ENCODE assay signal across 8 cellular contexts in genomic region chr6:144977250-144977864, GRCh38.
DNase-seq lines count a peak whose midpoint lies in the region; TF ChIP-seq lines count a peak whose summit lies in the region.
"Not testable (repeated sequence)": the region's sequence is repeated elsewhere in the genome, so short reads cannot be mapped to it uniquely, and the experiment has no call there.

No MANE protein-coding gene starts in this region.

- peak overlapping the region; percentile 69 for H3K4me2 ChIP-seq in PC-9
- H3K4me2 ChIP-seq in hepatocyte = peak overlapping the region; percentile 58

- peak overlapping the region; percentile 75 for H2AFZ ChIP-seq in PC-9
- H2AFZ ChIP-seq in hepatocyte = peak overlapping the region; percentile 46

- not testable (repeated sequence) for TF ChIP-seq POLR2A in thyroid gland (IDR thresholded peaks at IDR 0.05)

- in situ Hi-C loops in astrocyte of the spinal cord (cut with HindIII; ENCODE audit: low sequenced_read_pairs) = not testable (repeated sequence)

- not testable (repeated sequence) for H3K27ac ChIP-seq in HUES6 (ENCODE audit: low read depth, low read length); PC-9; mesodermal cell (ENCODE audit: low read depth, low read length, severe bottlenecking)
- H3K27ac ChIP-seq in hepatocyte (peak overlapping the region; percentile 39), thyroid gland (peak overlapping the region in 1 of 3 donors; percentile 8)

- CTCF ChIA-PET in Calu3 (lab: Charles Lee) = not testable (repeated sequence)
- CTCF ChIA-PET in PC-9 (lab: Charles Lee) = interaction anchor here (0.6 kb wide), 1 partner anchor 757 kb away, joined by 3 read pairs; no protein-coding TSS in a partner anchor

- H3K9me2 ChIP-seq in PC-9 (ENCODE audit: insufficient read depth); hepatocyte (replicated peaks; ENCODE audit: insufficient read depth): not testable (repeated sequence)

- H3K9ac ChIP-seq in HUES6 (ENCODE audit: low read length) = peak overlapping the region; percentile 32

- H3K27me3 ChIP-seq in HUES6 (ENCODE audit: control insufficient read depth, insufficient read depth, low read length); PC-9 (ENCODE audit: insufficient read depth, low read depth); hepatocyte; thyroid gland: not testable (repeated sequence)

- H3K4me3 Mint-ChIP-seq in Calu3 (ENCODE audit: low read depth, unreplicated experiment) = peak overlapping the region; percentile 67

- WGBS in hepatocyte (ENCODE audit: low lambda C conversion rate, missing lambda C conversion rate) = 45% methylated on average over 8 of the region's 8 CpGs
- whole genome bisulfite sequencing in mesodermal cell (ENCODE audit: insufficient coverage in 2 of 2), 2 experiments = 50 to 62% methylated on average over 4 to 7 of the region's 8 CpGs
- 35 to 52% methylated on average over 4 to 7 of the region's 8 CpGs for WGBS in thyroid gland, 2 donors

- H3K79me2 ChIP-seq in PC-9 (ENCODE audit: low read depth); hepatocyte: not testable (repeated sequence)

- DNase-seq in Calu3 (peak; percentile 68), NCI-H2107 (lab: John Stamatoyannopoulos, UW) (peak; percentile 50), PC-9 (peak; percentile 62 to 76), astrocyte of the spinal cord (ENCODE audit: low read depth, low spot score) (peak; percentile 26), hepatocyte (ENCODE audit: low spot score) (peak; percentile 64), thyroid gland (peak; percentile 78 to 83)

- peaks cover 17% of the 10 kb centered on the region for H3K4me1 ChIP-seq in HUES6 (ENCODE audit: control insufficient read depth, insufficient read depth, low read length)
- peaks cover 14% of the 10 kb centered on the region for H3K4me1 ChIP-seq in PC-9 (replicated peaks; ENCODE audit: insufficient read depth)
- H3K4me1 ChIP-seq in hepatocyte (ENCODE audit: insufficient read depth); mesodermal cell (ENCODE audit: control insufficient read depth, insufficient read depth, low read length, poor library complexity, severe bottlenecking); thyroid gland: not testable (repeated sequence)

- not testable (repeated sequence) for H3K36me3 Mint-ChIP-seq in Calu3 (ENCODE audit: insufficient read depth, unreplicated experiment)

- peak overlapping the region; percentile 34; the same call in 1 of the 2 replicates for H3K4me3 ChIP-seq in HUES6 (ENCODE audit: low read depth, low read length)
- peak overlapping the region; percentile 28; the same call in 1 of the 2 replicates for H3K4me3 ChIP-seq in PC-9
- not testable (repeated sequence) for H3K4me3 ChIP-seq in astrocyte of the spinal cord (ENCODE audit: low read depth, low read length); hepatocyte; thyroid gland (replicated peaks in 1 of 3)
- H3K4me3 ChIP-seq in mesodermal cell (ENCODE audit: extremely low read depth, insufficient read depth, low read length, poor library complexity, severe bottlenecking) = peak overlapping the region; percentile 2

- not testable (repeated sequence) for H3F3A ChIP-seq in PC-9 (ENCODE audit: insufficient read depth, low read depth)

- not testable (repeated sequence) for H3K27me3 Mint-ChIP-seq in Calu3 (ENCODE audit: unreplicated experiment)

- not testable (repeated sequence) for TF ChIP-seq CTCF in Calu3 (IDR thresholded peaks at IDR 0.05; ENCODE audit: unreplicated experiment); PC-9 (conservative IDR thresholded peaks at IDR 0.05); astrocyte of the spinal cord (IDR thresholded peaks at IDR 0.05; ENCODE audit: low read depth, low read length); hepatocyte (IDR thresholded peaks at IDR 0.05; ENCODE audit: poor library complexity); thyroid gland (IDR thresholded peaks at IDR 0.05)

- POLR2A ChIA-PET in PC-9 (lab: Charles Lee; ENCODE audit: unreplicated experiment) = interaction anchor here (0.6 kb wide), 1 partner anchor 171 kb away, joined by 3 read pairs; no protein-coding TSS in a partner anchor

- BruUV-seq in Calu3 (replicated peaks; lab: Mats Ljungman, UMichigan); PC-9 (replicated peaks; lab: Mats Ljungman, UMichigan): not testable (repeated sequence)

- H3K9me3 Mint-ChIP-seq in Calu3 (ENCODE audit: low read depth, unreplicated experiment) = not testable (repeated sequence)

- intact Hi-C loops in Calu3 (cut with micrococcal nuclease; ENCODE audit: unreplicated experiment); PC-9 (cut with micrococcal nuclease; ENCODE audit: unreplicated experiment); thyroid gland (cut with DNase I): not testable (repeated sequence)

- H3K27ac Mint-ChIP-seq in Calu3 (ENCODE audit: unreplicated experiment) = peak overlapping the region; percentile 78

- peaks cover 26% of the 10 kb centered on the region for H3K4me1 Mint-ChIP-seq in Calu3 (ENCODE audit: low read depth, unreplicated experiment)

- H4K20me1 ChIP-seq in PC-9 (ENCODE audit: insufficient read depth); hepatocyte (ENCODE audit: insufficient read depth, poor library complexity, severe bottlenecking): not testable (repeated sequence)

- H3K36me3 ChIP-seq in HUES6 (ENCODE audit: control insufficient read depth, insufficient read depth, low read length); PC-9 (ENCODE audit: low read depth); hepatocyte (replicated peaks; ENCODE audit: insufficient read depth, low read depth); mesodermal cell (ENCODE audit: control insufficient read depth, insufficient read depth, low read length); thyroid gland: not testable (repeated sequence)

- not testable (repeated sequence) for H3K9me3 ChIP-seq in HUES6 (ENCODE audit: control insufficient read depth, insufficient read depth, low read depth, low read length); PC-9 (ENCODE audit: insufficient read depth, low read depth); hepatocyte (ENCODE audit: low read depth); mesodermal cell (ENCODE audit: control insufficient read depth, low read length); thyroid gland

Comparison
In these comparisons a context has a peak if more than half of its experiments do, and no peak if none do; other contexts are left out.
1. DNase-seq: peak in every context shown above with its lines; median percentile 80 in thyroid gland; 69 in PC-9; 68 in Calu3; 64 in hepatocyte; 50 in NCI-H2107; 26 in astrocyte of the spinal cord.